In the genomic region with DNA sequence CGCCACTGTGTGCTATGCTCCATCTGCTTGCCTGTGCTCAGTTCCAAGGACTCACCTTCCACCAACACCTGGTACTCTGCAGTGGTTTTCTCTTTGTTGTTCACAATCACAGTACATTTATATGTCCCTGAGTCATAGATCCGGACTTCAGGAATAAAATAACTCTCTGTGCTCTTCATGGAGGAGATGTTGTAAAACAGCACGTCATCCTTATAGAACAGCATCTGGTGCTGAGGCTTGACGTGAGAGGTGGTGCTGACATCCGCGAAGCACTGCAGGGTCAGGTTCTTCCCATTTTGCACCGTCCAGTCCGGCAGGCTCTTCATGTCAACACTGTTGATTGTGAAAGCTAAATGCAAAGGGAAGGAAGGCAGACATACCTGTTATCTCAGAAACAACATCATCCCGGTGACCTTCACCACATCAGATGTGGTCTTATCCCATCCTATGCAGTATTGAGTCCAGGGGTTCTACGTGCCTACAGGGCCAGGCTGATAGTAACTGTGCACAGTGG, we compare ENCODE assay signal across 23 cellular contexts. TPM values are rescaled to one million over a fixed set of nuclear protein-coding genes. Genes with fewer than 3 reads are reported as not detected.
A peak's percentile ranks its signal among the peaks of the same experiment; 100 is the strongest.
DNase-seq lines count a peak whose midpoint lies in the region; ATAC-seq and TF ChIP-seq lines count a peak whose summit lies in the region.
"Had no signal": no experiment of that assay in that cellular context is flagged by ENCODE, and none has a peak within 500 bp of the region (broad histone marks: within the 10 kb centered on the region; RNA-seq: fewer than 3 reads in every experiment).

No MANE protein-coding gene starts in this region.

- ATAC-seq in RWPE2 (ENCODE audit: low read depth) (peak; percentile 86), GM21447 (IDR thresholded peaks at IDR 0.05; ENCODE audit: unreplicated experiment) (no peak)
- ATAC-seq: activated CD4-positive, CD25-positive, alpha-beta regulatory T cell treated with anti-CD3 and anti-CD28 coated beads, Interleukin-2, amount 50 U/mL, for 24 hours; stimulated activated effector memory CD8-positive, alpha-beta T cell treated with anti-CD3 and anti-CD28 coated beads, Interleukin-12 subunit alpha, Interleukin-12 subunit beta, amount 100 ng/mL, for 72 hours had no signal

- peak; percentile 35 for DNase-seq in DMS53 (lab: John Stamatoyannopoulos, UW)
- DNase-seq in DMS53 treated with DMSO at 0.1 percent for 48 hours (lab: John Stamatoyannopoulos, UW; ENCODE audit: unreplicated experiment), result no peak
- no peak for DNase-seq in RWPE2 (ENCODE audit: low spot score)
- peak; percentile 10 for DNase-seq in epithelial cell of esophagus (ENCODE audit: low read depth)
- peak; percentile 49 for DNase-seq in posterior vena cava (ENCODE audit: low spot score)
- DNase-seq in activated T-helper 1 cell treated with anti-CD3 and anti-CD28 coated beads, Interleukin-12 subunit alpha, Interleukin-12 subunit beta, Interleukin-2, Interleukin-4 antibody, amounts not matched to agents 30 ng/mL and 10 ng/mL and 1 ng/mL, durations not matched to agents 14 hours and 24 hours and 36 hours (ENCODE audit: low spot score), result no peak
- DNase-seq in A172 (ENCODE audit: low spot score), result no peak
- DNase-seq: activated T-cell treated with anti-CD3 and anti-CD28 coated beads for 4 hours, C1 segment of cervical spinal cord, DND-41, glutamatergic neuron, midbrain, NCI-H2081, NCI-H748 treated with DMSO at 0.1 percent for 48 hours, small intestine had no signal

- no peaks in the 10 kb centered on the region for H3K9me3 Mint-ChIP-seq in activated T-helper 1 cell treated with anti-CD3 and anti-CD28 coated beads, Interleukin-12 subunit alpha, Interleukin-12 subunit beta, Interleukin-2, Interleukin-4 antibody, amounts not matched to agents 30 ng/mL and 10 ng/mL and 1 ng/mL, durations not matched to agents 14 hours and 24 hours and 36 hours
- H3K9me3 Mint-ChIP-seq: central memory CD8-positive, alpha-beta T cell; stimulated activated effector memory CD8-positive, alpha-beta T cell treated with anti-CD3 and anti-CD28 coated beads, Interleukin-12 subunit alpha, Interleukin-12 subunit beta, amount 100 ng/mL, for 72 hours; T-helper 1 cell treated with Interleukin-12 subunit alpha and Interleukin-12 subunit beta and Interleukin-4 antibody, amounts not matched to agents 30 μg/mL and 1 μg/mL, for 36 hours had no signal

- H3K27me3 Mint-ChIP-seq in activated T-helper 1 cell treated with anti-CD3 and anti-CD28 coated beads, Interleukin-12 subunit alpha, Interleukin-12 subunit beta, Interleukin-2, Interleukin-4 antibody, amounts not matched to agents 30 ng/mL and 10 ng/mL and 1 ng/mL, durations not matched to agents 14 hours and 24 hours and 36 hours (ENCODE audit: insufficient read depth), result peaks cover 3% of the 10 kb centered on the region
- H3K27me3 Mint-ChIP-seq: central memory CD8-positive, alpha-beta T cell had no signal

- H3K36me3 ChIP-seq in RWPE2 (ENCODE audit: low read depth), result no peaks in the 10 kb centered on the region
- H3K36me3 ChIP-seq: tibial nerve had no signal

- H3K4me3 Mint-ChIP-seq in activated T-helper 1 cell treated with anti-CD3 and anti-CD28 coated beads, Interleukin-12 subunit alpha, Interleukin-12 subunit beta, Interleukin-2, Interleukin-4 antibody, amounts not matched to agents 30 ng/mL and 10 ng/mL and 1 ng/mL, durations not matched to agents 14 hours and 24 hours and 36 hours, result no peak overlapping the region
- H3K4me3 Mint-ChIP-seq: central memory CD8-positive, alpha-beta T cell; stimulated activated effector memory CD8-positive, alpha-beta T cell treated with anti-CD3 and anti-CD28 coated beads, Interleukin-12 subunit alpha, Interleukin-12 subunit beta, amount 100 ng/mL, for 72 hours; T-helper 1 cell treated with Interleukin-12 subunit alpha and Interleukin-12 subunit beta and Interleukin-4 antibody, amounts not matched to agents 30 μg/mL and 1 μg/mL, for 36 hours had no signal

- no peaks in the 10 kb centered on the region for H3K27me3 ChIP-seq in RWPE2 (ENCODE audit: insufficient read depth, poor library complexity, severe bottlenecking)
- H3K27me3 ChIP-seq: tibial nerve had no signal

- no peak overlapping the region for H3K27ac ChIP-seq in RWPE2 (ENCODE audit: poor library complexity, severe bottlenecking)
- H3K27ac ChIP-seq: 22Rv1, tibial nerve had no signal

- no peak overlapping the region for H3K4me3 ChIP-seq in RWPE2 (ENCODE audit: severe bottlenecking)
- no peak overlapping the region for H3K4me3 ChIP-seq in epithelial cell of esophagus (ENCODE audit: low read length)
- H3K4me3 ChIP-seq: tibial nerve had no signal

- no peaks in the 10 kb centered on the region for H3K36me3 Mint-ChIP-seq in activated T-helper 1 cell treated with anti-CD3 and anti-CD28 coated beads, Interleukin-12 subunit alpha, Interleukin-12 subunit beta, Interleukin-2, Interleukin-4 antibody, amounts not matched to agents 30 ng/mL and 10 ng/mL and 1 ng/mL, durations not matched to agents 14 hours and 24 hours and 36 hours (ENCODE audit: low read depth)

- no peak overlapping the region for H3K27ac Mint-ChIP-seq in activated T-helper 1 cell treated with anti-CD3 and anti-CD28 coated beads, Interleukin-12 subunit alpha, Interleukin-12 subunit beta, Interleukin-2, Interleukin-4 antibody, amounts not matched to agents 30 ng/mL and 10 ng/mL and 1 ng/mL, durations not matched to agents 14 hours and 24 hours and 36 hours
- H3K27ac Mint-ChIP-seq: T-helper 1 cell treated with Interleukin-12 subunit alpha and Interleukin-12 subunit beta and Interleukin-4 antibody, amounts not matched to agents 30 μg/mL and 1 μg/mL, for 36 hours had no signal

- H3K4me1 ChIP-seq in RWPE2 (ENCODE audit: insufficient read depth, poor library complexity, severe bottlenecking), result peaks cover 6% of the 10 kb centered on the region

- H3K9me3 ChIP-seq in RWPE2 (ENCODE audit: severe bottlenecking), result no peaks in the 10 kb centered on the region
- H3K9me3 ChIP-seq: tibial nerve had no signal

- TF ChIP-seq CTCF in RWPE2 (IDR thresholded peaks at IDR 0.05; ENCODE audit: poor library complexity, severe bottlenecking) (no peak), epithelial cell of esophagus (IDR thresholded peaks at IDR 0.05; ENCODE audit: insufficient read depth, low read depth, low read length, missing control alignments) (no peak)

- H3K4me1 Mint-ChIP-seq in activated T-helper 1 cell treated with anti-CD3 and anti-CD28 coated beads, Interleukin-12 subunit alpha, Interleukin-12 subunit beta, Interleukin-2, Interleukin-4 antibody, amounts not matched to agents 30 ng/mL and 10 ng/mL and 1 ng/mL, durations not matched to agents 14 hours and 24 hours and 36 hours (ENCODE audit: low read depth), result no peaks in the 10 kb centered on the region

- intact Hi-C loops in posterior vena cava (cut with DNase I), result no loop called here
- intact Hi-C loops in activated T-helper 1 cell treated with anti-CD3 and anti-CD28 coated beads, Interleukin-12 subunit alpha, Interleukin-12 subunit beta, Interleukin-2, Interleukin-4 antibody, amounts not matched to agents 30 ng/mL and 10 ng/mL and 1 ng/mL, durations not matched to agents 14 hours and 24 hours and 36 hours (cut with micrococcal nuclease), result no loop called here

RNA-seq across cellular contexts. Expression of a gene that starts 12.8 kb away (rescaled TPM):
- 100 to 1,000 TPM; 289 to 316 TPM for total RNA-seq in posterior vena cava
- total RNA-seq in activated T-helper 1 cell treated with anti-CD3 and anti-CD28 coated beads, Interleukin-12 subunit alpha, Interleukin-12 subunit beta, Interleukin-2, Interleukin-4 antibody, amounts not matched to agents 30 ng/mL and 10 ng/mL and 1 ng/mL, durations not matched to agents 14 hours and 24 hours and 36 hours, result 6.9 and 7.4 TPM in 2 replicates
- total RNA-seq in A172 (2014; rRNA removed; shearing (Covaris generic)), result 0.05 TPM in 1 of 2 replicates, not detected in the other
- total RNA-seq: osteocyte had no signal

Comparison
In these comparisons a context has a peak if more than half of its experiments do, and no peak if none do; other contexts are left out.
1. DNase-seq: peak in DMS53 (single experiment), epithelial cell of esophagus (single experiment) and posterior vena cava (single experiment); none in DMS53 treated with DMSO at 0.1 percent for 48 hours (single experiment), RWPE2 (single experiment), activated T-helper 1 cell treated with anti-CD3 and anti-CD28 coated beads, Interleukin-12 subunit alpha, Interleukin-12 subunit beta, Interleukin-2, Interleukin-4 antibody, amounts not matched to agents 30 ng/mL and 10 ng/mL and 1 ng/mL, durations not matched to agents 14 hours and 24 hours and 36 hours (single experiment) and A172 (single experiment).
2. RNA of a gene that starts 12.8 kb away (total RNA-seq): 289 to 316 TPM in posterior vena cava; 6.9 to 7.4 TPM in activated T-helper 1 cell treated with anti-CD3 and anti-CD28 coated beads, Interleukin-12 subunit alpha, Interleukin-12 subunit beta, Interleukin-2, Interleukin-4 antibody, amounts not matched to agents 30 ng/mL and 10 ng/mL and 1 ng/mL, durations not matched to agents 14 hours and 24 hours and 36 hours and 0.05 TPM in A172; every median in the first group is over 10 times any median in the second.